8 cellular contexts compared by ENCODE assay signal in genomic region chr19:57499680-57500395, GRCh38. TPM values are rescaled to one million over a fixed set of nuclear protein-coding genes. Genes with fewer than 3 reads are reported as not detected.
DNase-seq lines count a peak whose midpoint lies in the region; ATAC-seq and TF ChIP-seq lines count a peak whose summit lies in the region.
"Not testable (repeated sequence)": the region's sequence is repeated elsewhere in the genome, so short reads cannot be mapped to it uniquely, and the experiment has no call there.

Gene ZNF773, plus strand, starts transcription at chr19:57499938. Its CDS starts 143 bp downstream, at chr19:57500081.

- peak within 1 kb of the TSS; percentile 77 for H3K4me3 ChIP-seq in AG04449 (ENCODE audit: low read depth, low read length)

- POLR2A ChIA-PET in AG04449 (lab: Yijun Ruan, JAX), result not testable (repeated sequence)
- POLR2A ChIA-PET in WTC11 (lab: Charles Lee), result interaction anchor here (0.9 to 1.0 kb wide), 2 partner anchors 30 to 64 kb away, joined by 3 to 4 read pairs; no protein-coding TSS in a partner anchor

- ATAC-seq in GM18907 (IDR thresholded peaks at IDR 0.05; ENCODE audit: unreplicated experiment), result peak; percentile 98
- peak; percentile 94 for ATAC-seq in HG03139 (IDR thresholded peaks at IDR 0.05; ENCODE audit: unreplicated experiment)
- peak; percentile 98 for ATAC-seq in WTC11

- peaks cover 17% of the 10 kb centered on the region for H3K9me3 Mint-ChIP-seq in WTC11

- H3K36me3 Mint-ChIP-seq in WTC11, result peaks cover 24% of the 10 kb centered on the region

- not testable (repeated sequence) for H3K4me1 Mint-ChIP-seq in WTC11

- DNase-seq in AG04449 (ENCODE audit: low read depth, low spot score) (peak; percentile 60), NCI-H2227 treated with DMSO at 0.1 percent for 48 hours (lab: John Stamatoyannopoulos, UW) (peak; percentile 96), WTC11 (ENCODE audit: low spot score) (peak; percentile 97), caudate nucleus (lab: John Stamatoyannopoulos, UW) (peak in 60 of 61 donors; percentile 4 to 92 (median 75)), iris pigment epithelial cell (ENCODE audit: low read depth) (peak; percentile 97)
- peak; percentile 89 to 90 for DNase-seq in stimulated activated CD4-positive, alpha-beta T cell treated with anti-CD3 and anti-CD28 coated beads, Interleukin-12 subunit alpha, Interleukin-12 subunit beta, amount 100 ng/mL, for 24 hours (ENCODE audit: low read depth in 2 of 2)

- TF ChIP-seq CTCF in AG04449 (IDR thresholded peaks at IDR 0.05; ENCODE audit: insufficient read depth, low read length, missing control alignments); WTC11 (IDR thresholded peaks at IDR 0.05): not testable (repeated sequence)

- CTCF ChIA-PET in AG04449 (lab: Yijun Ruan, JAX), result not testable (repeated sequence)
- CTCF ChIA-PET in WTC11 (lab: Charles Lee), result interaction anchor here (0.7 kb wide), 1 partner anchor 12 kb away, joined by 3 read pairs; the partner anchor contains the start of gene ZNF419

- not testable (repeated sequence) for H3K27ac ChIP-seq in caudate nucleus (ENCODE audit: low read depth, low read length)

- not testable (repeated sequence) for H3K27me3 Mint-ChIP-seq in WTC11 (ENCODE audit: low read depth)

- H3K4me3 Mint-ChIP-seq in WTC11, result peak within 1 kb of the TSS; percentile 89

- not testable (repeated sequence) for H3K27ac Mint-ChIP-seq in WTC11

TF ChIP-seq in WTC11, 78 proteins besides CTCF, POLR2A, EP300 and RAD21:
- peak; percentile 81 for TF ChIP-seq NFYB (CRISPR knock-in tag; conservative IDR thresholded peaks at IDR 0.05; ENCODE audit: low read depth)
- peak; percentile 71 for TF ChIP-seq GABPB1 (CRISPR knock-in tag; IDR thresholded peaks at IDR 0.05)
- peak; percentile 35; the same call in 1 of the 2 replicates for TF ChIP-seq FOXK1 (CRISPR knock-in tag; IDR thresholded peaks at IDR 0.05)
- TF ChIP-seq ARID4B (CRISPR knock-in tag; IDR thresholded peaks at IDR 0.05; ENCODE audit: borderline replicate concordance), result peak; percentile 65; the same call in 1 of the 2 replicates
- TF ChIP-seq HMGXB4 (CRISPR knock-in tag; IDR thresholded peaks at IDR 0.05), result 0 out of 2 replicates have a peak, but pooled peaks have one; percentile 34
- peak; percentile 66 for TF ChIP-seq MAX (CRISPR knock-in tag; IDR thresholded peaks at IDR 0.05)
- TF ChIP-seq TEAD1 (CRISPR knock-in tag; IDR thresholded peaks at IDR 0.05), result 0 out of 2 replicates have a peak, but pooled peaks have one; percentile 42
- 0 out of 2 replicates have a peak, but pooled peaks have one; percentile 43 for TF ChIP-seq ZBTB21 (CRISPR knock-in tag; IDR thresholded peaks at IDR 0.05; ENCODE audit: borderline replicate concordance)

RNA-seq across cellular contexts. Expression of gene ZNF773, which starts in this region (rescaled TPM):
- total RNA-seq in WTC11 (2021), result 6.3 to 8.6 TPM (median 6.8 TPM) in 3 replicates
